In the genomic region with DNA sequence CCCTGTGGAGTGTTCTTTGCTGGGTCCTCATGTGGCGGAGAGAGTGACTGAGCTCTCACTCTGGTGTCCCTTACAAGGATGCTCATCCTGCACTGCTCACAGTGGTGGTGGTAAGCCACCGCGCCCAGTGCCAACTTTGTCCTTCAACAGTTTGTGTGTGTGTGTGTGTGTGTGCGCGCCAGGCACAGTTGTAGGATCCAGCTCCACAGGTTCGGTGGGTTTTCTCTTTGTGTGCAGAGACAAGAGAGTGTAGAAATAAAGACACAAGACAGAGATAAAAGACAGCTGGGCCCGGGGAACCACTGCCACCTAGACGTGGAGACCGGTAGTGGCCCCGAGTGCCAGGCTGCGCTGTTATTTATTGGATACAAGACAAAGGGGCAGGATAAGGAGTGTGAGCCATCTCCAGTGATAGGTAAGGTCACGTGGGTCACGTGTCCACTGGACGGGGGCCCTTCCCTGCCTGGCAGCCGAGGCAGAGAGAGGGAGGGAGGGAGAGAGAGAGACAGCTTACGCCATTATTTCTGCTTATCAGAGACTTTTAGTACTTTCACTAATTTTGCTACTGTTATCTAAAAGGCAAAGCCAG, we compare ENCODE assay signal across 8 cellular contexts. TPM values are rescaled to one million over a fixed set of nuclear protein-coding genes. Genes with fewer than 3 reads are reported as not detected.
A peak's percentile ranks its signal among the peaks of the same experiment; 100 is the strongest.
DNase-seq lines count a peak whose midpoint lies in the region; ATAC-seq and TF ChIP-seq lines count a peak whose summit lies in the region.
"Not testable (repeated sequence)": the region's sequence is repeated elsewhere in the genome, so short reads cannot be mapped to it uniquely, and the experiment has no call there.

No MANE protein-coding gene starts in this region.

- CTCF ChIA-PET in CD8-positive, alpha-beta memory T cell (lab: Charles Lee), result interaction anchor here (0.8 to 1.7 kb wide), 3 partner anchors 64 to 105 kb away, joined by 3 to 6 read pairs (median 3); no protein-coding TSS in a partner anchor

- not testable (repeated sequence) for H3K27me3 Mint-ChIP-seq in CD8-positive, alpha-beta memory T cell; natural killer cell treated with Interleukin-12 subunit alpha and Interleukin-12 subunit beta and Interleukin-15 and Interleukin-18, amount 100 ng/mL, for 72 hours

- POLR2A ChIA-PET in CD8-positive, alpha-beta memory T cell (lab: Charles Lee), result interaction anchor here (0.7 kb wide), 1 partner anchor 12 kb away, joined by 3 read pairs; no protein-coding TSS in a partner anchor

- peak; percentile 60 to 83 for TF ChIP-seq POLR2A in adrenal gland (IDR thresholded peaks at IDR 0.05)

- TF ChIP-seq CTCF in VCaP (conservative IDR thresholded peaks at IDR 0.05), result peak; percentile 92
- TF ChIP-seq CTCF in adrenal gland (IDR thresholded peaks at IDR 0.05), result peak; percentile 64 to 91 (median 84)

- H3K27me3 ChIP-seq in CD8-positive, alpha-beta memory T cell (ENCODE audit: insufficient read depth, low read length, poor library complexity, severe bottlenecking); HUES6 (ENCODE audit: control insufficient read depth, insufficient read depth, low read length); adrenal gland: not testable (repeated sequence)

- H3K36me3 ChIP-seq in CD8-positive, alpha-beta memory T cell (ENCODE audit: insufficient read depth, low read length); HUES6 (ENCODE audit: control insufficient read depth, insufficient read depth, low read length); adrenal gland (replicated peaks in 1 of 2): not testable (repeated sequence)

- H3K9ac ChIP-seq in HUES6 (ENCODE audit: low read length), result peak overlapping the region; percentile 26

- not testable (repeated sequence) for H3K27ac ChIP-seq in CD8-positive, alpha-beta memory T cell (ENCODE audit: low read depth, low read length); HUES6 (ENCODE audit: low read depth, low read length)
- H3K27ac ChIP-seq in VCaP, result peak overlapping the region; percentile 88
- H3K27ac ChIP-seq in adrenal gland, result peak overlapping the region; percentile 84 to 97 (median 87)

- intact Hi-C loops in adrenal gland (cut with DNase I), result not testable (repeated sequence)

- peaks cover 8 to 14% (median 12%) of the 10 kb centered on the region in 3 donors for H3K4me1 Mint-ChIP-seq in CD8-positive, alpha-beta memory T cell
- H3K4me1 Mint-ChIP-seq in natural killer cell treated with Interleukin-12 subunit alpha and Interleukin-12 subunit beta and Interleukin-15 and Interleukin-18, amount 100 ng/mL, for 72 hours (ENCODE audit: low read depth in 2 of 2), result peaks cover 15 to 18% of the 10 kb centered on the region in 2 donors

- peak overlapping the region; percentile 65 to 87 (median 82) for H3K4me3 Mint-ChIP-seq in CD8-positive, alpha-beta memory T cell
- peak overlapping the region; percentile 82 for H3K4me3 Mint-ChIP-seq in natural killer cell treated with Interleukin-12 subunit alpha and Interleukin-12 subunit beta and Interleukin-15 and Interleukin-18, amount 100 ng/mL, for 72 hours

- not testable (repeated sequence) for H3K4me3 ChIP-seq in CD8-positive, alpha-beta memory T cell (ENCODE audit: low read length); adrenal gland
- H3K4me3 ChIP-seq in HUES6 (ENCODE audit: low read depth, low read length), result peak overlapping the region; percentile 46; the same call in 1 of the 2 replicates

- not testable (repeated sequence) for H3K36me3 Mint-ChIP-seq in CD8-positive, alpha-beta memory T cell; natural killer cell treated with Interleukin-12 subunit alpha and Interleukin-12 subunit beta and Interleukin-15 and Interleukin-18, amount 100 ng/mL, for 72 hours

- H3K9me3 Mint-ChIP-seq in CD8-positive, alpha-beta memory T cell; natural killer cell treated with Interleukin-12 subunit alpha and Interleukin-12 subunit beta and Interleukin-15 and Interleukin-18, amount 100 ng/mL, for 72 hours: not testable (repeated sequence)

- not testable (repeated sequence) for H3K4me1 ChIP-seq in CD8-positive, alpha-beta memory T cell (ENCODE audit: insufficient read depth, low read length); HUES6 (ENCODE audit: control insufficient read depth, insufficient read depth, low read length); adrenal gland (replicated peaks in 1 of 2)

- H3K9me3 ChIP-seq in CD8-positive, alpha-beta memory T cell (ENCODE audit: low read length); HUES6 (ENCODE audit: control insufficient read depth, insufficient read depth, low read depth, low read length); adrenal gland (replicated peaks in 1 of 3): not testable (repeated sequence)

- ATAC-seq in natural killer cell treated with Interleukin-12 subunit alpha and Interleukin-12 subunit beta and Interleukin-15 and Interleukin-18, amount 100 ng/mL, for 72 hours, result peak; percentile 53 to 72

- peak; percentile 55 to 77 (median 62) for DNase-seq in CD8-positive, alpha-beta memory T cell
- DNase-seq in NCI-H510A treated with DMSO at 0.1 percent for 48 hours (lab: John Stamatoyannopoulos, UW) (peak; percentile 99), adrenal gland (peak; percentile 85 to 97 (median 93)), glomerular visceral epithelial cell (ENCODE audit: extremely low spot score) (peak; percentile 82)
- DNase-seq in natural killer cell treated with Interleukin-12 subunit alpha and Interleukin-12 subunit beta and Interleukin-15 and Interleukin-18, amount 100 ng/mL, for 72 hours (ENCODE audit: low spot score), result not testable (repeated sequence)
- DNase-seq in stimulated activated CD8-positive, alpha-beta memory T cell treated with anti-CD3 and anti-CD28 coated beads, Interleukin-15, amount 100 ng/mL, for 48 hours (ENCODE audit: low read depth in 2 of 2), result peak; percentile 44 to 68

- 20 to 32% (median 25%) methylated on average over 16 of the region's 16 CpGs for WGBS in adrenal gland, 4 donors

- peak overlapping the region; percentile 53 to 98 (median 94) for H3K27ac Mint-ChIP-seq in CD8-positive, alpha-beta memory T cell
- H3K27ac Mint-ChIP-seq in natural killer cell treated with Interleukin-12 subunit alpha and Interleukin-12 subunit beta and Interleukin-15 and Interleukin-18, amount 100 ng/mL, for 72 hours, result peak overlapping the region; percentile 77 to 82

RNA-seq across cellular contexts. Expression of a gene that starts 7.1 kb away (rescaled TPM):
- 10 to 100 TPM; 97.4 to 98.7 TPM for total RNA-seq in CD8-positive, alpha-beta memory T cell
- polyA plus RNA-seq in CD8-positive, alpha-beta memory T cell, result 16.0 TPM
- total RNA-seq in adrenal gland, result 10 to 100 TPM; 16.9 to 46.3 (median 28.7) TPM
- polyA plus RNA-seq in adrenal gland, result 10 to 100 TPM in 2 of 3 donors, 1 to 10 TPM in 1; 7.8 to 40.7 (median 25.1) TPM
- 100 to 1,000 TPM in 1 of 2 donors, 10 to 100 TPM in 1; 52.7 to 126 TPM for total RNA-seq in natural killer cell treated with Interleukin-12 subunit alpha and Interleukin-12 subunit beta and Interleukin-15 and Interleukin-18, amount 100 ng/mL, for 72 hours

RNA-seq across cellular contexts. Expression of a gene that starts 33.3 kb away (rescaled TPM):
- total RNA-seq in CD8-positive, alpha-beta memory T cell, result 10 to 100 TPM; 81.6 to 86.6 TPM
- polyA plus RNA-seq in CD8-positive, alpha-beta memory T cell, result 7.9 TPM
- total RNA-seq in adrenal gland, result 10 to 100 TPM in 6 of 8 donors, 1 to 10 TPM in 2; 6.3 to 30.3 (median 13.3) TPM
- polyA plus RNA-seq in adrenal gland, result 100 to 1,000 TPM in 1 of 3 donors, 10 to 100 TPM in 1, 1 to 10 TPM in 1; 5.3 to 109 (median 48.4) TPM
- total RNA-seq in natural killer cell treated with Interleukin-12 subunit alpha and Interleukin-12 subunit beta and Interleukin-15 and Interleukin-18, amount 100 ng/mL, for 72 hours, result 100 to 1,000 TPM in 1 of 2 donors, 10 to 100 TPM in 1; 56.6 to 126 TPM

RNA-seq across cellular contexts. Expression of a gene that starts 35.6 kb away (rescaled TPM):
- under 1 TPM; 0.33 to 0.59 TPM for total RNA-seq in CD8-positive, alpha-beta memory T cell
- polyA plus RNA-seq in CD8-positive, alpha-beta memory T cell, result not detected
- 1 to 10 TPM in 7 of 8 donors, under 1 TPM in 1; 0.95 to 7.0 (median 3.2) TPM for total RNA-seq in adrenal gland
- polyA plus RNA-seq in adrenal gland, result 10 to 100 TPM in 1 of 3 donors, 1 to 10 TPM in 1, not detected in 1; 5.5 to 12.4 TPM
- total RNA-seq in natural killer cell treated with Interleukin-12 subunit alpha and Interleukin-12 subunit beta and Interleukin-15 and Interleukin-18, amount 100 ng/mL, for 72 hours, result 1 to 10 TPM in 1 of 2 donors, not detected in 1; 1.6 TPM

RNA-seq across cellular contexts. Expression of a gene that starts 55.4 kb away (rescaled TPM):
- total RNA-seq in CD8-positive, alpha-beta memory T cell, result 1 to 10 TPM in 1 of 2 experiments, under 1 TPM in 1; 0.53 to 1.9 TPM
- 4.3 TPM for polyA plus RNA-seq in CD8-positive, alpha-beta memory T cell
- total RNA-seq in adrenal gland, result 1 to 10 TPM in 2 of 8 donors, under 1 TPM in 3, not detected in 3; under 0.01 to 1.4 (median 0.69) TPM
- polyA plus RNA-seq in adrenal gland, result 1 to 10 TPM in 1 of 3 donors, under 1 TPM in 2; 0.09 to 1.2 (median 0.72) TPM
- total RNA-seq in natural killer cell treated with Interleukin-12 subunit alpha and Interleukin-12 subunit beta and Interleukin-15 and Interleukin-18, amount 100 ng/mL, for 72 hours, result 1 to 10 TPM in 1 of 2 donors, under 1 TPM in 1; 0.17 to 1.7 TPM
